Comparison of ENCODE assay signal across 19 cellular contexts in genomic region chr7:87354749-87355148, GRCh38. TPM values are rescaled to one million over a fixed set of nuclear protein-coding genes. Genes with fewer than 3 reads are reported as not detected.
DNase-seq lines count a peak whose midpoint lies in the region; ATAC-seq and TF ChIP-seq lines count a peak whose summit lies in the region.
"Had no signal": no experiment of that assay in that cellular context is flagged by ENCODE, and none has a peak within 500 bp of the region (broad histone marks: within the 10 kb centered on the region; RNA-seq: fewer than 3 reads in every experiment).

No MANE protein-coding gene starts in this region.

- H3K9me3 ChIP-seq in spleen: peaks cover 0 to 30% (median 28%) of the 10 kb centered on the region in 8 donors

- H3K36me3 Mint-ChIP-seq in HFFc6 (ENCODE audit: low read depth): peaks cover 78% of the 10 kb centered on the region
- peaks cover 42% of the 10 kb centered on the region for H3K36me3 Mint-ChIP-seq in natural killer cell
- H3K36me3 Mint-ChIP-seq in chondrocyte (ENCODE audit: low read depth): peaks cover 36% of the 10 kb centered on the region

- peaks cover 18% of the 10 kb centered on the region for H3K4me1 Mint-ChIP-seq in HFFc6 (ENCODE audit: low read depth)
- H3K4me1 Mint-ChIP-seq in natural killer cell: no peaks in the 10 kb centered on the region
- H3K4me1 Mint-ChIP-seq in chondrocyte (ENCODE audit: low read depth): peaks cover 6% of the 10 kb centered on the region
- H3K4me1 Mint-ChIP-seq: activated naive CD8-positive, alpha-beta T cell treated with anti-CD3 and anti-CD28 coated beads, Interleukin-2, amount 50 U/mL, for 24 hours had no signal

- H3K4me3 ChIP-seq in spleen: no peak overlapping the region
- H3K4me3 ChIP-seq: right atrium auricular region, SK-N-MC, transverse colon had no signal

- DNase-seq in NCI-H345 (lab: John Stamatoyannopoulos, UW) (peak; percentile 4), NCI-H345 treated with DMSO at 0.1 percent for 48 hours (lab: John Stamatoyannopoulos, UW; ENCODE audit: unreplicated experiment) (no peak), HFFc6 (peak; percentile 22), RPMI7951 (ENCODE audit: low read depth) (peak; percentile 32), kidney tubule cell (ENCODE audit: low spot score) (peak; percentile 14), natural killer cell (no peak), chondrocyte (ENCODE audit: low spot score) (no peak), spleen (no peak)
- DNase-seq: activated CD4-positive, alpha-beta T cell treated with anti-CD3 and anti-CD28 coated beads, Interleukin-2, amount 50 U/mL, for 48 hours; activated naive CD8-positive, alpha-beta T cell treated with anti-CD3 and anti-CD28 coated beads, Interleukin-2, amount 50 U/mL, for 24 hours; activated T-cell treated with anti-CD3 and anti-CD28 coated beads, Interleukin-2, amount 50 U/mL, for 72 hours; AML-193; central memory CD4-positive, alpha-beta T cell; mesenchymal stem cell; NCI-H146; stimulated activated CD4-positive, alpha-beta T cell treated with anti-CD3 and anti-CD28 coated beads, Interleukin-2, amount 100 ng/mL, for 48 hours; transverse colon had no signal

- H3K9me3 Mint-ChIP-seq in HFFc6 (peaks cover 43% of the 10 kb centered on the region), natural killer cell (no peaks in the 10 kb centered on the region), chondrocyte (ENCODE audit: low read depth) (peaks cover 13% of the 10 kb centered on the region)

- no peaks in the 10 kb centered on the region for H3K27me3 ChIP-seq in spleen (replicated peaks in 1 of 7)
- H3K27me3 ChIP-seq: right atrium auricular region, transverse colon had no signal

- no peaks in the 10 kb centered on the region for H3K4me1 ChIP-seq in spleen
- H3K4me1 ChIP-seq: right atrium auricular region, transverse colon had no signal

- TF ChIP-seq CTCF in HFFc6 (IDR thresholded peaks at IDR 0.05) (no peak), natural killer cell (IDR thresholded peaks at IDR 0.05) (no peak), chondrocyte (IDR thresholded peaks at IDR 0.05) (no peak), spleen (IDR thresholded peaks at IDR 0.05 in 8 of 11, conservative IDR thresholded peaks at IDR 0.05 in 3 of 11) (no peak)

- H3K27me3 Mint-ChIP-seq in HFFc6 (ENCODE audit: insufficient read depth) (no peaks in the 10 kb centered on the region), natural killer cell (ENCODE audit: low read depth in 2 of 2) (no peaks in the 10 kb centered on the region), chondrocyte (ENCODE audit: low read depth) (no peaks in the 10 kb centered on the region)
- H3K27me3 Mint-ChIP-seq: activated naive CD8-positive, alpha-beta T cell treated with anti-CD3 and anti-CD28 coated beads, Interleukin-2, amount 50 U/mL, for 24 hours had no signal

- H3K27ac Mint-ChIP-seq in HFFc6 (no peak overlapping the region), natural killer cell (no peak overlapping the region), chondrocyte (ENCODE audit: unreplicated experiment) (no peak overlapping the region)
- H3K27ac Mint-ChIP-seq: activated naive CD8-positive, alpha-beta T cell treated with anti-CD3 and anti-CD28 coated beads, Interleukin-2, amount 50 U/mL, for 24 hours; activated T-cell treated with anti-CD3 and anti-CD28 coated beads, Interleukin-2, amount 50 U/mL, for 72 hours had no signal

- intact Hi-C loops in natural killer cell (cut with micrococcal nuclease): no loop called here
- intact Hi-C loops in spleen (cut with DNase I; ENCODE audit: low total_unique reads): no loop called here

- H3K36me3 ChIP-seq in spleen: peaks cover 0 to 83% (median 44%) of the 10 kb centered on the region in 6 donors

- no peak for TF ChIP-seq POLR2A in spleen (IDR thresholded peaks at IDR 0.05)

- 89 to 96% (median 96%) methylated on average over 3 of the region's 3 CpGs for WGBS in spleen, 5 donors

- H3K4me3 Mint-ChIP-seq in HFFc6: no peak overlapping the region
- H3K4me3 Mint-ChIP-seq in natural killer cell: no peak overlapping the region
- H3K4me3 Mint-ChIP-seq in chondrocyte (ENCODE audit: unreplicated experiment): no peak overlapping the region
- H3K4me3 Mint-ChIP-seq: activated naive CD8-positive, alpha-beta T cell treated with anti-CD3 and anti-CD28 coated beads, Interleukin-2, amount 50 U/mL, for 24 hours; activated T-cell treated with anti-CD3 and anti-CD28 coated beads, Interleukin-2, amount 50 U/mL, for 72 hours had no signal

- no peak for ATAC-seq in natural killer cell
- ATAC-seq: activated naive CD8-positive, alpha-beta T cell treated with anti-CD3 and anti-CD28 coated beads, Interleukin-2, amount 50 U/mL, for 24 hours; activated T-cell treated with anti-CD3 and anti-CD28 coated beads, Interleukin-2, amount 50 U/mL, for 72 hours had no signal

- H3K27ac ChIP-seq in spleen: no peak overlapping the region
- H3K27ac ChIP-seq: right atrium auricular region, SK-N-MC, transverse colon had no signal

RNA-seq across cellular contexts. Expression of gene CROT, which starts 9.3 kb away (rescaled TPM):
- total RNA-seq in HFFc6 (2021; fragmentation: NEBNext Ultra II Directional; extraction: Animal tissue kit (Norgen Biotek cat#: 25700)): 10 to 100 TPM; 13.1 to 16.5 (median 14.6) TPM
- total RNA-seq in RPMI7951 (2014; rRNA removed; shearing (Covaris generic)): 13.9 and 21.6 TPM in 2 replicates
- total RNA-seq in natural killer cell (10 to 100 TPM; 17.5 to 19.0 (median 17.9) TPM), chondrocyte (10.9 to 21.4 TPM (median 12.6 TPM) in 3 replicates), spleen (10 to 100 TPM in 6 of 7 donors, 1 to 10 TPM in 1; 6.6 to 21.1 (median 12.5) TPM)
- polyA plus RNA-seq in spleen: 1 to 10 TPM; 4.2 to 5.1 (median 4.8) TPM

Comparison
In these comparisons a context has a peak if more than half of its experiments do, and no peak if none do; other contexts are left out.
1. DNase-seq: peak in NCI-H345 (single experiment), HFFc6 (single experiment), RPMI7951 (single experiment) and kidney tubule cell (single experiment); none in NCI-H345 treated with DMSO at 0.1 percent for 48 hours (single experiment), natural killer cell (single experiment), chondrocyte (single experiment) and spleen (single experiment).